Comparison of ENCODE assay signal across 9 cellular contexts in the genomic region with DNA sequence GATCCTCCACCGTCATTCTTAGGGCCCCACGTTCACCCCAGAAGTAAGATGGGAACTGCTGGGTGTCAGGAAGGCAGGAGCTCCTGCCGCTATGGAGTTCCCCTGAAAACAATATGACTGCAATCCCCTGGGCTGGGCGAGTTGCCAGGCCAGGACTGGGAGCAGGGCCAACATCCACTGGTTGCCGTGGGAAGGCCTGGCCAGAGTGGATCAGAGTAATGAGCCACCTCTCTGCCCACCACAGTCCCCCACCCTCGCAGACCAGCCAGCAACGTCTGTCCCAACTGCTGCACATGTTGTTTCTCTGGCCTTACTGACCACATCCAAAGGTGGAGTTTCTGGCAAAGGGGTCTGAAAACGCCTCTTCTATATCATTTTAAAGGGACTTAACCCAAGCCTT.
DNase-seq lines count a peak whose midpoint lies in the region; ATAC-seq and FAIRE-seq lines count a peak whose summit lies in the region.
"Had no signal": no experiment of that assay in that cellular context is flagged by ENCODE, and none has a peak within 500 bp of the region (broad histone marks: within the 10 kb centered on the region; RNA-seq: fewer than 3 reads in every experiment).

No MANE protein-coding gene starts in this region.

- H3K27ac ChIP-seq in mesendoderm (ENCODE audit: low read depth, low read length) = no peak overlapping the region
- H3K27ac ChIP-seq: BLaER1 had no signal

- no peak overlapping the region for H3K9ac ChIP-seq in mesendoderm (ENCODE audit: low read length)
- H3K9ac ChIP-seq: BLaER1 had no signal

- FAIRE-seq in urothelium cell line (lab: Jason Lieb, UNC) = no peak

- H3K4me3 ChIP-seq in mesendoderm (ENCODE audit: low read length) = no peak overlapping the region
- H3K4me3 ChIP-seq: BLaER1 had no signal

- H3K4ac ChIP-seq in mesendoderm (ENCODE audit: low read depth, low read length) = no peak overlapping the region

- no peak overlapping the region for H3K23ac ChIP-seq in mesendoderm (ENCODE audit: low read length)

- DNase-seq in NCI-H524 (lab: John Stamatoyannopoulos, UW) (peak; percentile 6 to 19), NCI-H524 treated with DMSO at 0.1 percent for 48 hours (lab: John Stamatoyannopoulos, UW) (no peak), amniotic epithelial cell (ENCODE audit: low read depth) (peak; percentile 85), hypothalamus (lab: John Stamatoyannopoulos, UW) (peak in 42 of 51 donors; percentile 2 to 73 (median 42)), urothelium cell line (ENCODE audit: low spot score) (peak; percentile 53), mesendoderm (no peak), SKM-1 treated with dmso at 0.1 percent for 144 hours (lab: John Stamatoyannopoulos, UW; ENCODE audit: unreplicated experiment) (no peak)

- WGBS in mesendoderm (ENCODE audit: extremely low coverage, insufficient coverage, low lambda C conversion rate) = no CpG with 5 or more reads among the region's 8 CpGs

- H3K4me1 ChIP-seq in mesendoderm (ENCODE audit: control insufficient read depth, low read depth, low read length) = no peaks in the 10 kb centered on the region
- H3K4me1 ChIP-seq: BLaER1 had no signal

- H2BK15ac ChIP-seq in mesendoderm (replicated peaks; ENCODE audit: low read depth) = no peak overlapping the region

- no peak overlapping the region for H2BK120ac ChIP-seq in mesendoderm (ENCODE audit: low read depth, low read length)

- H3K79me1 ChIP-seq in mesendoderm (ENCODE audit: low read length) = no peaks in the 10 kb centered on the region

- no peak overlapping the region for H4K8ac ChIP-seq in mesendoderm (ENCODE audit: low read depth, low read length)

- no peak overlapping the region for H4K5ac ChIP-seq in mesendoderm (ENCODE audit: low read length)

- no peaks in the 10 kb centered on the region for H3K27me3 ChIP-seq in mesendoderm (ENCODE audit: insufficient read depth, low read length, poor library complexity)
- H3K27me3 ChIP-seq: BLaER1 had no signal

- no peak overlapping the region for H3K56ac ChIP-seq in mesendoderm (ENCODE audit: low read length)

- H2BK5ac ChIP-seq in mesendoderm (ENCODE audit: low read length) = no peak overlapping the region

- no peak overlapping the region for H2AK5ac ChIP-seq in mesendoderm (ENCODE audit: low read length)

- no peaks in the 10 kb centered on the region for H3K36me3 ChIP-seq in mesendoderm (ENCODE audit: control insufficient read depth, insufficient read depth, low read length)
- H3K36me3 ChIP-seq: BLaER1 had no signal

- H3K79me2 ChIP-seq in mesendoderm (ENCODE audit: control insufficient read depth, insufficient read depth, low read length) = no peaks in the 10 kb centered on the region

- ATAC-seq in GM18870 (IDR thresholded peaks at IDR 0.05; ENCODE audit: unreplicated experiment) = no peak

- no peak overlapping the region for H3K18ac ChIP-seq in mesendoderm (ENCODE audit: low read length)

- H3K4me2 ChIP-seq in mesendoderm (ENCODE audit: low read length) = no peak overlapping the region
- H3K4me2 ChIP-seq: BLaER1 had no signal

Comparison
In these comparisons a context has a peak if more than half of its experiments do, and no peak if none do; other contexts are left out.
1. DNase-seq: peak in NCI-H524 (2 of 2), amniotic epithelial cell (single experiment), hypothalamus (42 of 51) and urothelium cell line (single experiment); none in NCI-H524 treated with DMSO at 0.1 percent for 48 hours (single experiment), mesendoderm (single experiment) and SKM-1 treated with dmso at 0.1 percent for 144 hours (single experiment).